In genomic region chr19:46924874-46925547, GRCh38 we compare ENCODE assay signal across 9 cellular contexts.
DNase-seq lines count a peak whose midpoint lies in the region; ATAC-seq, FAIRE-seq and TF ChIP-seq lines count a peak whose summit lies in the region.
"Had no signal": no experiment of that assay in that cellular context is flagged by ENCODE, and none has a peak within 500 bp of the region (broad histone marks: within the 10 kb centered on the region; RNA-seq: fewer than 3 reads in every experiment).

No MANE protein-coding gene starts in this region.

- no peak for TF ChIP-seq POLR2A in GM12892 (IDR thresholded peaks at IDR 0.05; ENCODE audit: low read depth, low read length)
- TF ChIP-seq POLR2A in gastroesophageal sphincter (IDR thresholded peaks at IDR 0.05): no peak
- TF ChIP-seq POLR2A in gastrocnemius medialis (IDR thresholded peaks at IDR 0.05): no peak

- H3K27ac ChIP-seq in RWPE2 (ENCODE audit: poor library complexity, severe bottlenecking): peak overlapping the region; percentile 93
- H3K27ac ChIP-seq in gastroesophageal sphincter: peak overlapping the region in 3 of 4 donors; percentile 50 to 58 (median 51)
- H3K27ac ChIP-seq in gastrocnemius medialis: peak overlapping the region; percentile 56 to 85 (median 78)

- H3K4me1 ChIP-seq in RWPE2 (ENCODE audit: insufficient read depth, poor library complexity, severe bottlenecking) (peaks cover 53% of the 10 kb centered on the region), gastroesophageal sphincter (peaks cover 6 to 52% (median 39%) of the 10 kb centered on the region in 3 donors), gastrocnemius medialis (peaks cover 63 to 65% of the 10 kb centered on the region in 2 donors)

- FAIRE-seq in GM12892 (lab: Jason Lieb, UNC) (peak; percentile 77), HTR-8/SVneo (lab: Jason Lieb, UNC) (no peak)

- intact Hi-C loops in gastrocnemius medialis (cut with DNase I; ENCODE audit: low total_unique reads): loop anchor here (5.0 kb wide), 1 partner anchor 62 kb away; no protein-coding TSS in a partner anchor

- TF ChIP-seq EP300 in gastroesophageal sphincter (IDR thresholded peaks at IDR 0.05): no peak

- H3K27me3 ChIP-seq in RWPE2 (ENCODE audit: insufficient read depth, poor library complexity, severe bottlenecking) (no peaks in the 10 kb centered on the region), gastroesophageal sphincter (no peaks in the 10 kb centered on the region), gastrocnemius medialis (no peaks in the 10 kb centered on the region)

- ATAC-seq in RWPE2 (ENCODE audit: low read depth): peak; percentile 55
- peak; percentile 31 for ATAC-seq in gastroesophageal sphincter
- ATAC-seq in gastrocnemius medialis: peak in 1 of 2 donors; percentile 69

- peak; percentile 34 for DNase-seq in GM12892 (ENCODE audit: insufficient read length)
- DNase-seq in RWPE2 (ENCODE audit: low spot score): no peak
- no peak for DNase-seq in gastrocnemius medialis
- DNase-seq in HTR-8/SVneo (ENCODE audit: insufficient read length, low spot score): no peak
- no peak for DNase-seq in NCI-H526 treated with DMSO at 0.1 percent for 48 hours (lab: John Stamatoyannopoulos, UW)
- no peak for DNase-seq in RKO (ENCODE audit: low spot score)
- no peak for DNase-seq in inferior parietal cortex (ENCODE audit: extremely low spot score)
- DNase-seq: stimulated activated CD4-positive, alpha-beta T cell treated with anti-CD3 and anti-CD28 coated beads, Interleukin-12 subunit alpha, Interleukin-12 subunit beta, amount 100 ng/mL, for 4 hours had no signal

- 33 to 34% methylated on average over 3 to 7 of the region's 8 CpGs for WGBS in gastroesophageal sphincter (ENCODE audit: low coverage in 1 of 2), 2 donors

- no peaks in the 10 kb centered on the region for H3K9me3 ChIP-seq in RWPE2 (ENCODE audit: severe bottlenecking)
- H3K9me3 ChIP-seq in gastroesophageal sphincter: no peaks in the 10 kb centered on the region
- no peaks in the 10 kb centered on the region for H3K9me3 ChIP-seq in gastrocnemius medialis

- H3K4me3 ChIP-seq in RWPE2 (ENCODE audit: severe bottlenecking): no peak overlapping the region
- H3K4me3 ChIP-seq in gastroesophageal sphincter: no peak overlapping the region
- peak overlapping the region in 1 of 4 donors; percentile 10 for H3K4me3 ChIP-seq in gastrocnemius medialis

- TF ChIP-seq CTCF in RWPE2 (IDR thresholded peaks at IDR 0.05; ENCODE audit: poor library complexity, severe bottlenecking) (no peak), gastroesophageal sphincter (IDR thresholded peaks at IDR 0.05) (no peak), gastrocnemius medialis (IDR thresholded peaks at IDR 0.05 in 4 of 5, conservative IDR thresholded peaks at IDR 0.05 in 1 of 5) (no peak)

- in situ Hi-C loops in gastrocnemius medialis (cut with MboI; ENCODE audit: low sequenced_read_pairs in 4 of 4): loop anchor here in 1 of 4 donors (5.0 kb wide), 2 partner anchors 57 to 63 kb away; partner anchors contain the start of gene ARHGAP35

- H3K36me3 ChIP-seq in RWPE2 (ENCODE audit: low read depth): peaks cover 31% of the 10 kb centered on the region
- H3K36me3 ChIP-seq in gastroesophageal sphincter: peaks cover 0 to 32% of the 10 kb centered on the region in 2 donors
- H3K36me3 ChIP-seq in gastrocnemius medialis: peaks cover 0 to 18% of the 10 kb centered on the region in 2 donors
